8 cellular contexts compared by ENCODE assay signal in the genomic region with DNA sequence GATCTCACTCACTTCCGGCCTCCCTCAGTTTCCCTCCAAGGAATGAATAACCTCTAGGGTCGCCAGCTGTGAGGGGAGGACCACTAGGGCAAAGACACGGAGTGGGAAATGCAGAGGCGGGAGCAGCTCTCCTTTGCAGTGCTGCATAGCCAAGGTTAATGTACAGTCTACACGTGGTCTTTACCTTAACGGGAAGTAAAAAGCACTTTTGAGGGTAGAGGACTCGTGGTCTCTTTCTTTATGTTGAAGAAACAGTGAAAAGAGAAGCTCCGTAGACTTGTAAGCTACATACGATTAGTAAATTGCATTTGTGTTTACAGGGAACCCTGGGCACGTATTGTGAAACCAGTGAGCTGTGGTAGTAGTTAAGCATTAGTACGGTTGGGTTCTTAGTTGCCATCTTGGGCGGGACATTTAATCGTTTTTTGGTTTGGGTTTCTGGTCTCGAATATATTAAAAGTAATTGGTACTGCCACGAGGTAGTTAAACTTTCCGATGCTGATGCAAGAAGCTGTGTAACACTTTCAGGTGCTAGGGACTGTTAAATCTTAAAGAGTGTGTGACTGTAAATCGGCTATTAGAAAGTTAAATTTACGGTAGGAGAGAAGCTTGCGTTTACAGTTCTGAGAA. TPM values are rescaled to one million over a fixed set of nuclear protein-coding genes. Genes with fewer than 3 reads are reported as not detected.
DNase-seq lines count a peak whose midpoint lies in the region; ATAC-seq and TF ChIP-seq lines count a peak whose summit lies in the region.

No MANE protein-coding gene starts in this region.

- intact Hi-C loops in activated B cell treated with CpG ODN at 0.5 μM for 24 hours (cut with micrococcal nuclease), result loop anchor here (5.0 to 10.0 kb wide), 5 partner anchors 405 to 1125 kb away; partner anchors contain the start of genes ATP1B3, GK5, PLS1 and SLC9A9

- POLR2A ChIA-PET in activated B cell treated with CpG ODN at 0.5 μM for 24 hours (lab: Charles Lee), result interaction anchor here (0.8 to 3.5 kb wide), 12 partner anchors 8 to 1263 kb away, joined by 3 to 47 read pairs (median 6); partner anchors contain the start of genes ATR, CHST2, DIPK2A and XRN1

- ATAC-seq in GM21825 (IDR thresholded peaks at IDR 0.05; ENCODE audit: unreplicated experiment) (peak; percentile 29), activated B cell treated with CpG ODN at 0.5 μM for 24 hours (ENCODE audit: low read depth) (peak; percentile 6)

- H3K27ac Mint-ChIP-seq in activated B cell treated with CpG ODN at 0.5 μM for 24 hours, result peak overlapping the region; percentile 98
- peak overlapping the region; percentile 100 for H3K27ac Mint-ChIP-seq in progenitor cell of endocrine pancreas

- DNase-seq in NCI-H2107 treated with DMSO at 0.1 percent for 48 hours (lab: John Stamatoyannopoulos, UW; ENCODE audit: unreplicated experiment) (peak; percentile 55), NCI-H2107 (lab: John Stamatoyannopoulos, UW) (no peak), activated B cell treated with CpG ODN at 0.5 μM for 24 hours (no peak), fibroblast of mammary gland (ENCODE audit: low read depth) (peak; percentile 41), progenitor cell of endocrine pancreas (ENCODE audit: low spot score, unreplicated experiment) (no peak), globus pallidus (ENCODE audit: low spot score) (no peak)

- H3K4me1 Mint-ChIP-seq in activated B cell treated with CpG ODN at 0.5 μM for 24 hours, result peaks cover 47% of the 10 kb centered on the region
- peaks cover 28% of the 10 kb centered on the region for H3K4me1 Mint-ChIP-seq in progenitor cell of endocrine pancreas (ENCODE audit: low read depth)

- peak overlapping the region; percentile 79 for H3K27ac ChIP-seq in KOPT-K1 (ENCODE audit: low read depth, low read length, poor library complexity, severe bottlenecking)

- H3K36me3 Mint-ChIP-seq in activated B cell treated with CpG ODN at 0.5 μM for 24 hours (ENCODE audit: low read depth), result peaks cover 14% of the 10 kb centered on the region
- H3K36me3 Mint-ChIP-seq in progenitor cell of endocrine pancreas (ENCODE audit: insufficient read depth), result no peaks in the 10 kb centered on the region

- CTCF ChIA-PET in activated B cell treated with CpG ODN at 0.5 μM for 24 hours (lab: Charles Lee), result interaction anchor here (1.8 to 2.4 kb wide), 2 partner anchors 11 to 14 kb away, joined by 5 to 13 read pairs; no protein-coding TSS in a partner anchor

- H3K27me3 Mint-ChIP-seq in activated B cell treated with CpG ODN at 0.5 μM for 24 hours (no peaks in the 10 kb centered on the region), progenitor cell of endocrine pancreas (no peaks in the 10 kb centered on the region)

- H3K4me3 ChIP-seq in fibroblast of mammary gland (ENCODE audit: control insufficient read depth, low read depth, low read length), result peak overlapping the region; percentile 98

- H3K36me3 ChIP-seq in KOPT-K1 (ENCODE audit: insufficient read depth, low read length), result peaks cover 10% of the 10 kb centered on the region; the same call in 1 of the 2 replicates

- H3K9me3 ChIP-seq in KOPT-K1 (ENCODE audit: insufficient read depth, low read length, poor library complexity, severe bottlenecking), result no peaks in the 10 kb centered on the region

- H3K9me3 Mint-ChIP-seq in activated B cell treated with CpG ODN at 0.5 μM for 24 hours (no peaks in the 10 kb centered on the region), progenitor cell of endocrine pancreas (ENCODE audit: low read depth) (no peaks in the 10 kb centered on the region)

- TF ChIP-seq CTCF in activated B cell treated with CpG ODN at 0.5 μM for 24 hours (IDR thresholded peaks at IDR 0.05) (no peak), fibroblast of mammary gland (conservative IDR thresholded peaks at IDR 0.05; ENCODE audit: control insufficient read depth, insufficient read depth, low read depth, low read length) (no peak), progenitor cell of endocrine pancreas (IDR thresholded peaks at IDR 0.05; ENCODE audit: unreplicated experiment) (no peak)

- H3K4me3 Mint-ChIP-seq in activated B cell treated with CpG ODN at 0.5 μM for 24 hours (peak overlapping the region; percentile 99), progenitor cell of endocrine pancreas (ENCODE audit: low read depth) (peak overlapping the region; percentile 96)

RNA-seq across cellular contexts. Expression of gene U2SURP, which starts 0.8 kb away (rescaled TPM):
- total RNA-seq in activated B cell treated with CpG ODN at 0.5 μM for 24 hours, result 117 and 131 TPM in 2 replicates
- total RNA-seq in progenitor cell of endocrine pancreas, result 143 and 156 TPM in 2 replicates

RNA-seq across cellular contexts. Expression of gene PAQR9, which starts 38.7 kb away (rescaled TPM):
- not detected in 2 replicates for total RNA-seq in activated B cell treated with CpG ODN at 0.5 μM for 24 hours
- total RNA-seq in progenitor cell of endocrine pancreas, result 2.5 and 2.7 TPM in 2 replicates

Comparison
In these comparisons a context has a peak if more than half of its experiments do, and no peak if none do; other contexts are left out.
1. DNase-seq: peak in NCI-H2107 treated with DMSO at 0.1 percent for 48 hours (single experiment) and fibroblast of mammary gland (single experiment); none in NCI-H2107 (single experiment), activated B cell treated with CpG ODN at 0.5 μM for 24 hours (single experiment), progenitor cell of endocrine pancreas (single experiment) and globus pallidus (single experiment).